ENCODE assay signal across 1 cellular context in the genomic region with DNA sequence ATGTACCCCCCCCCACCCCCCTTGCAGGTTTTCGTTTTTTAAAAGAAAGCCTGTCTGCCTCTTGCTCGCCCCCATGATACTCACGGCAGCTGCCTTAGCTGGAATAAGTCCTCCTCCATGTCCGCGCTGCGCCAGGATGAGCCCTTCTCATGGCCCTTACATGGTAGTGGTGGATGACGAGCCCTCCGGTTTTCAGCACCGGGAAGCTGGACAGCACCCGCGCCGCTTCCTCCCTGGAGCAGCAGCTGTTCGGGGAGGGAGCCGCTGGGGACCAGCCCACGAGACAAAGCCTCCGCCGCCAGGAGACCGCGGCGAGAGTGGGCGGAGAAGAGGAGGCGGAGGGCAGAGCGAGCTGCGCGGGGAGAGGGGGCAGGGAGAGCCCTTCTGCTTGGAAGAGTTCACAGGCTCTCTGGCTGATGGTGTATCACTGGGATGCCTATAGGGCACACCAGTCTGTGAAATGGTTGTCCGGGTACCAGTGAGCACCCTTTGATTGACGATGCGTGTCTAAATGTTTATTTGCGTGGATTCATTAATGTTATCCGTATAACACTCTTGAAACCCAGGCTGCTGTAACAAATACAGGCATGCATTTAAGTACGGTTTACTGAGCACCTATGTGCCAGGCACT.
TF ChIP-seq lines count a peak whose summit lies in the region.

A gene with protein sequence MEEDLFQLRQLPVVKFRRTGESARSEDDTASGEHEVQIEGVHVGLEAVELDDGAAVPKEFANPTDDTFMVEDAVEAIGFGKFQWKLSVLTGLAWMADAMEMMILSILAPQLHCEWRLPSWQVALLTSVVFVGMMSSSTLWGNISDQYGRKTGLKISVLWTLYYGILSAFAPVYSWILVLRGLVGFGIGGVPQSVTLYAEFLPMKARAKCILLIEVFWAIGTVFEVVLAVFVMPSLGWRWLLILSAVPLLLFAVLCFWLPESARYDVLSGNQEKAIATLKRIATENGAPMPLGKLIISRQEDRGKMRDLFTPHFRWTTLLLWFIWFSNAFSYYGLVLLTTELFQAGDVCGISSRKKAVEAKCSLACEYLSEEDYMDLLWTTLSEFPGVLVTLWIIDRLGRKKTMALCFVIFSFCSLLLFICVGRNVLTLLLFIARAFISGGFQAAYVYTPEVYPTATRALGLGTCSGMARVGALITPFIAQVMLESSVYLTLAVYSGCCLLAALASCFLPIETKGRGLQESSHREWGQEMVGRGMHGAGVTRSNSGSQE (minus strand): TSS at position 319 of the 631 bp plus-strand sequence. CDS start 200 bp downstream, at position 119.

TF ChIP-seq in HepG2, 621 proteins besides CTCF, POLR2A, EP300 and RAD21 (continued from another document and continues in another):
- no peak for TF ChIP-seq ZNF280D (CRISPR knock-in tag; IDR thresholded peaks at IDR 0.05)
- TF ChIP-seq TEAD2 (CRISPR knock-in tag; IDR thresholded peaks at IDR 0.05) = peak; percentile 85; the same call in 1 of the 2 replicates
- TF ChIP-seq ZNF644 (CRISPR knock-in tag; IDR thresholded peaks at IDR 0.05; ENCODE audit: low read depth) = peak; percentile 80
- no peak for TF ChIP-seq MTF2 (CRISPR knock-in tag; IDR thresholded peaks at IDR 0.05; ENCODE audit: borderline replicate concordance)
- TF ChIP-seq ZNF20 (CRISPR knock-in tag; IDR thresholded peaks at IDR 0.05) = no peak
- TF ChIP-seq ZNF704 (CRISPR knock-in tag; IDR thresholded peaks at IDR 0.05; ENCODE audit: borderline replicate concordance) = 0 out of 2 replicates have a peak, but pooled peaks have one; percentile 44
- TF ChIP-seq ZNF792 (CRISPR knock-in tag; IDR thresholded peaks at IDR 0.05) = peak; percentile 93
- TF ChIP-seq GLI4 (CRISPR knock-in tag; IDR thresholded peaks at IDR 0.05; ENCODE audit: borderline replicate concordance) = no peak
- 0 out of 2 replicates have a peak, but pooled peaks have one; percentile 50 for TF ChIP-seq ZNF777 (CRISPR knock-in tag; IDR thresholded peaks at IDR 0.05)
- peak; percentile 37; the same call in 1 of the 2 replicates for TF ChIP-seq FOSL1 (CRISPR knock-in tag; IDR thresholded peaks at IDR 0.05; ENCODE audit: borderline replicate concordance)
- TF ChIP-seq POGZ (CRISPR knock-in tag; IDR thresholded peaks at IDR 0.05) = no peak
- TF ChIP-seq ZMYM4 (CRISPR knock-in tag; IDR thresholded peaks at IDR 0.05) = peak; percentile 62; the same call in 1 of the 2 replicates
- peak; percentile 98 for TF ChIP-seq BORCS8-MEF2B (CRISPR knock-in tag; IDR thresholded peaks at IDR 0.05)
- TF ChIP-seq, protein P1, sequence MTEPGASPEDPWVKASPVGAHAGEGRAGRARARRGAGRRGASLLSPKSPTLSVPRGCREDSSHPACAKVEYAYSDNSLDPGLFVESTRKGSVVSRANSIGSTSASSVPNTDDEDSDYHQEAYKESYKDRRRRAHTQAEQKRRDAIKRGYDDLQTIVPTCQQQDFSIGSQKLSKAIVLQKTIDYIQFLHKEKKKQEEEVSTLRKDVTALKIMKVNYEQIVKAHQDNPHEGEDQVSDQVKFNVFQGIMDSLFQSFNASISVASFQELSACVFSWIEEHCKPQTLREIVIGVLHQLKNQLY (CRISPR knock-in tag; IDR thresholded peaks at IDR 0.05) = peak; percentile 58; the same call in 1 of the 2 replicates
- TF ChIP-seq YEATS2 (CRISPR knock-in tag; IDR thresholded peaks at IDR 0.05; ENCODE audit: borderline replicate concordance) = peak; percentile 74; the same call in 1 of the 2 replicates
- TF ChIP-seq ZNF143 (CRISPR knock-in tag; IDR thresholded peaks at IDR 0.05) = no peak
- TF ChIP-seq, protein P2, sequence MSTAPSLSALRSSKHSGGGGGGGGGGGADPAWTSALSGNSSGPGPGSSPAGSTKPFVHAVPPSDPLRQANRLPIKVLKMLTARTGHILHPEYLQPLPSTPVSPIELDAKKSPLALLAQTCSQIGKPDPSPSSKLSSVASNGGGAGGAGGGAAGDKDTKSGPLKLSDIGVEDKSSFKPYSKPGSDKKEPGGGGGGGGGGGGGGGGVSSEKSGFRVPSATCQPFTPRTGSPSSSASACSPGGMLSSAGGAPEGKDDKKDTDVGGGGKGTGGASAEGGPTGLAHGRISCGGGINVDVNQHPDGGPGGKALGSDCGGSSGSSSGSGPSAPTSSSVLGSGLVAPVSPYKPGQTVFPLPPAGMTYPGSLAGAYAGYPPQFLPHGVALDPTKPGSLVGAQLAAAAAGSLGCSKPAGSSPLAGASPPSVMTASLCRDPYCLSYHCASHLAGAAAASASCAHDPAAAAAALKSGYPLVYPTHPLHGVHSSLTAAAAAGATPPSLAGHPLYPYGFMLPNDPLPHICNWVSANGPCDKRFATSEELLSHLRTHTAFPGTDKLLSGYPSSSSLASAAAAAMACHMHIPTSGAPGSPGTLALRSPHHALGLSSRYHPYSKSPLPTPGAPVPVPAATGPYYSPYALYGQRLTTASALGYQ (CRISPR knock-in tag; IDR thresholded peaks at IDR 0.05) = peak; percentile 47; the same call in 1 of the 2 replicates
- TF ChIP-seq ARID5B (CRISPR knock-in tag; IDR thresholded peaks at IDR 0.05) = peak; percentile 57
- peak; percentile 90; the same call in 1 of the 2 replicates for TF ChIP-seq PBX3 (CRISPR knock-in tag; IDR thresholded peaks at IDR 0.05; ENCODE audit: borderline replicate concordance)
- peak; percentile 72; the same call in 1 of the 2 replicates for TF ChIP-seq ZZZ3 (CRISPR knock-in tag; IDR thresholded peaks at IDR 0.05; ENCODE audit: borderline replicate concordance)
- 0 out of 2 replicates have a peak, but pooled peaks have one; percentile 39 for TF ChIP-seq ZXDC (CRISPR knock-in tag; IDR thresholded peaks at IDR 0.05)
- TF ChIP-seq ZNF740 (CRISPR knock-in tag; IDR thresholded peaks at IDR 0.05) = peak; percentile 51; the same call in 1 of the 2 replicates
- peak; percentile 98 for TF ChIP-seq ZSCAN9 (CRISPR knock-in tag; IDR thresholded peaks at IDR 0.05; ENCODE audit: borderline replicate concordance)
- TF ChIP-seq U2AF1 (optimal IDR thresholded peaks at IDR 0.05; ENCODE audit: low read depth, low read length) = no peak
- TF ChIP-seq, protein P3, sequence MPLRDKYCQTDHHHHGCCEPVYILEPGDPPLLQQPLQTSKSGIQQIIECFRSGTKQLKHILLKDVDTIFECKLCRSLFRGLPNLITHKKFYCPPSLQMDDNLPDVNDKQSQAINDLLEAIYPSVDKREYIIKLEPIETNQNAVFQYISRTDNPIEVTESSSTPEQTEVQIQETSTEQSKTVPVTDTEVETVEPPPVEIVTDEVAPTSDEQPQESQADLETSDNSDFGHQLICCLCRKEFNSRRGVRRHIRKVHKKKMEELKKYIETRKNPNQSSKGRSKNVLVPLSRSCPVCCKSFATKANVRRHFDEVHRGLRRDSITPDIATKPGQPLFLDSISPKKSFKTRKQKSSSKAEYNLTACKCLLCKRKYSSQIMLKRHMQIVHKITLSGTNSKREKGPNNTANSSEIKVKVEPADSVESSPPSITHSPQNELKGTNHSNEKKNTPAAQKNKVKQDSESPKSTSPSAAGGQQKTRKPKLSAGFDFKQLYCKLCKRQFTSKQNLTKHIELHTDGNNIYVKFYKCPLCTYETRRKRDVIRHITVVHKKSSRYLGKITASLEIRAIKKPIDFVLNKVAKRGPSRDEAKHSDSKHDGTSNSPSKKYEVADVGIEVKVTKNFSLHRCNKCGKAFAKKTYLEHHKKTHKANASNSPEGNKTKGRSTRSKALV (CRISPR knock-in tag; IDR thresholded peaks at IDR 0.05) = peak; percentile 80; the same call in 1 of the 2 replicates
- TF ChIP-seq MXD4 (CRISPR knock-in tag; IDR thresholded peaks at IDR 0.05) = peak; percentile 94; the same call in 1 of the 2 replicates
- no peak for TF ChIP-seq CBX2 (IDR thresholded peaks at IDR 0.05; ENCODE audit: low read depth, low read length)
- no peak for TF ChIP-seq CBX2 (CRISPR knock-in tag; IDR thresholded peaks at IDR 0.05; ENCODE audit: low read depth)
- TF ChIP-seq, protein P4, sequence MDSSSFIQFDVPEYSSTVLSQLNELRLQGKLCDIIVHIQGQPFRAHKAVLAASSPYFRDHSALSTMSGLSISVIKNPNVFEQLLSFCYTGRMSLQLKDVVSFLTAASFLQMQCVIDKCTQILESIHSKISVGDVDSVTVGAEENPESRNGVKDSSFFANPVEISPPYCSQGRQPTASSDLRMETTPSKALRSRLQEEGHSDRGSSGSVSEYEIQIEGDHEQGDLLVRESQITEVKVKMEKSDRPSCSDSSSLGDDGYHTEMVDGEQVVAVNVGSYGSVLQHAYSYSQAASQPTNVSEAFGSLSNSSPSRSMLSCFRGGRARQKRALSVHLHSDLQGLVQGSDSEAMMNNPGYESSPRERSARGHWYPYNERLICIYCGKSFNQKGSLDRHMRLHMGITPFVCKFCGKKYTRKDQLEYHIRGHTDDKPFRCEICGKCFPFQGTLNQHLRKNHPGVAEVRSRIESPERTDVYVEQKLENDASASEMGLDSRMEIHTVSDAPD (CRISPR knock-in tag; IDR thresholded peaks at IDR 0.05) = peak; percentile 57; the same call in 1 of the 2 replicates
- TF ChIP-seq ZFP41 (CRISPR knock-in tag; IDR thresholded peaks at IDR 0.05; ENCODE audit: borderline replicate concordance) = no peak; the same call in 1 of the 2 replicates
